ENCODE assay signal across 18 cellular contexts in genomic region chr7:150464962-150465361, GRCh38. TPM values are rescaled to one million over a fixed set of nuclear protein-coding genes. Genes with fewer than 3 reads are reported as not detected.
A peak's percentile ranks its signal among the peaks of the same experiment; 100 is the strongest.
DNase-seq lines count a peak whose midpoint lies in the region; ATAC-seq and TF ChIP-seq lines count a peak whose summit lies in the region.
"Had no signal": no experiment of that assay in that cellular context is flagged by ENCODE, and none has a peak within 500 bp of the region (broad histone marks: within the 10 kb centered on the region; RNA-seq: fewer than 3 reads in every experiment).

No MANE protein-coding gene starts in this region.

- CTCF ChIA-PET in WTC11 (lab: Charles Lee): interaction anchor here (1.8 kb wide), 1 partner anchor 16 kb away, joined by 6 read pairs; no protein-coding TSS in a partner anchor

- POLR2A ChIA-PET in activated naive CD8-positive, alpha-beta T cell treated with anti-CD3 and anti-CD28 coated beads, Interleukin-2, amount 10 ng/mL, durations not matched to agents 7 days and 5 days (lab: Charles Lee): interaction anchor here (1.4 to 1.8 kb wide), 4 partner anchors 9 to 50 kb away, joined by 3 to 7 read pairs (median 4); partner anchors contain the start of gene GIMAP7
- POLR2A ChIA-PET in WTC11 (lab: Charles Lee): no interaction called here

- H3K36me3 Mint-ChIP-seq in activated naive CD8-positive, alpha-beta T cell treated with anti-CD3 and anti-CD28 coated beads, Interleukin-2, amount 10 ng/mL, durations not matched to agents 7 days and 5 days: peaks cover 83% of the 10 kb centered on the region
- peaks cover 43% of the 10 kb centered on the region for H3K36me3 Mint-ChIP-seq in activated naive CD8-positive, alpha-beta T cell treated with anti-CD3 and anti-CD28 coated beads, Interleukin-2, amount 50 U/mL, for 24 hours (ENCODE audit: low read depth)
- peaks cover 17% of the 10 kb centered on the region for H3K36me3 Mint-ChIP-seq in T-helper 17 cell (ENCODE audit: low read depth)
- peaks cover 99% of the 10 kb centered on the region for H3K36me3 Mint-ChIP-seq in endothelial cell (ENCODE audit: low read depth, unreplicated experiment)
- H3K36me3 Mint-ChIP-seq in WTC11: peaks cover 11% of the 10 kb centered on the region; the same call in 1 of the 2 replicates

- peaks cover 63% of the 10 kb centered on the region for H3K4me1 Mint-ChIP-seq in activated naive CD8-positive, alpha-beta T cell treated with anti-CD3 and anti-CD28 coated beads, Interleukin-2, amount 10 ng/mL, durations not matched to agents 7 days and 5 days
- peaks cover 64% of the 10 kb centered on the region for H3K4me1 Mint-ChIP-seq in activated naive CD8-positive, alpha-beta T cell treated with anti-CD3 and anti-CD28 coated beads, Interleukin-2, amount 50 U/mL, for 24 hours
- H3K4me1 Mint-ChIP-seq in T-helper 17 cell (peaks cover 48% of the 10 kb centered on the region), endothelial cell (ENCODE audit: unreplicated experiment) (peaks cover 64% of the 10 kb centered on the region), WTC11 (no peaks in the 10 kb centered on the region)

- TF ChIP-seq CTCF in endothelial cell (IDR thresholded peaks at IDR 0.05; ENCODE audit: unreplicated experiment) (no peak), WTC11 (IDR thresholded peaks at IDR 0.05) (no peak)

- H3K27ac Mint-ChIP-seq in activated naive CD8-positive, alpha-beta T cell treated with anti-CD3 and anti-CD28 coated beads, Interleukin-2, amount 10 ng/mL, durations not matched to agents 7 days and 5 days: peak overlapping the region; percentile 70
- H3K27ac Mint-ChIP-seq in activated naive CD8-positive, alpha-beta T cell treated with anti-CD3 and anti-CD28 coated beads, Interleukin-2, amount 50 U/mL, for 24 hours: no peak overlapping the region
- H3K27ac Mint-ChIP-seq in T-helper 17 cell: peak overlapping the region; percentile 78
- H3K27ac Mint-ChIP-seq in endothelial cell (ENCODE audit: unreplicated experiment): no peak overlapping the region
- no peak overlapping the region for H3K27ac Mint-ChIP-seq in WTC11

- H3K9me3 Mint-ChIP-seq in activated naive CD8-positive, alpha-beta T cell treated with anti-CD3 and anti-CD28 coated beads, Interleukin-2, amount 10 ng/mL, durations not matched to agents 7 days and 5 days: peaks cover 26% of the 10 kb centered on the region
- peaks cover 30% of the 10 kb centered on the region for H3K9me3 Mint-ChIP-seq in activated naive CD8-positive, alpha-beta T cell treated with anti-CD3 and anti-CD28 coated beads, Interleukin-2, amount 50 U/mL, for 24 hours
- H3K9me3 Mint-ChIP-seq in endothelial cell (ENCODE audit: unreplicated experiment) (no peaks in the 10 kb centered on the region), WTC11 (peaks cover 33% of the 10 kb centered on the region)

- peaks cover 12% of the 10 kb centered on the region for H3K9me3 ChIP-seq in T-helper 17 cell (ENCODE audit: control insufficient read depth, low read length, poor library complexity, severe bottlenecking)
- H3K9me3 ChIP-seq: BE2C had no signal

- H3K4me3 Mint-ChIP-seq in activated naive CD8-positive, alpha-beta T cell treated with anti-CD3 and anti-CD28 coated beads, Interleukin-2, amount 10 ng/mL, durations not matched to agents 7 days and 5 days: peak overlapping the region; percentile 33
- no peak overlapping the region for H3K4me3 Mint-ChIP-seq in activated naive CD8-positive, alpha-beta T cell treated with anti-CD3 and anti-CD28 coated beads, Interleukin-2, amount 50 U/mL, for 24 hours
- no peak overlapping the region for H3K4me3 Mint-ChIP-seq in T-helper 17 cell
- peak overlapping the region; percentile 65 for H3K4me3 Mint-ChIP-seq in endothelial cell (ENCODE audit: unreplicated experiment)
- no peak overlapping the region for H3K4me3 Mint-ChIP-seq in WTC11

- DNase-seq in activated naive CD8-positive, alpha-beta T cell treated with anti-CD3 and anti-CD28 coated beads, Interleukin-2, amount 10 ng/mL, durations not matched to agents 7 days and 5 days: no peak
- no peak for DNase-seq in activated naive CD8-positive, alpha-beta T cell treated with anti-CD3 and anti-CD28 coated beads, Interleukin-2, amount 50 U/mL, for 24 hours
- DNase-seq in T-helper 17 cell: no peak
- no peak for DNase-seq in endothelial cell (ENCODE audit: low spot score)
- DNase-seq in WTC11 (ENCODE audit: low spot score): no peak
- DNase-seq: BE2C, H7, NCI-H1092 treated with DMSO at 0.1 percent for 48 hours, NCI-H1694, NCI-H2107, NCI-H226, NCI-H526, OCI-M1, RPMI8226 had no signal

- ATAC-seq in activated naive CD8-positive, alpha-beta T cell treated with anti-CD3 and anti-CD28 coated beads, Interleukin-2, amount 10 ng/mL, durations not matched to agents 7 days and 5 days (ENCODE audit: low read depth): peak; percentile 9
- ATAC-seq in activated naive CD8-positive, alpha-beta T cell treated with anti-CD3 and anti-CD28 coated beads, Interleukin-2, amount 50 U/mL, for 24 hours: no peak
- ATAC-seq in T-helper 17 cell: no peak
- no peak for ATAC-seq in HG03565 (IDR thresholded peaks at IDR 0.05; ENCODE audit: unreplicated experiment)
- ATAC-seq in GM18502 (IDR thresholded peaks at IDR 0.05; ENCODE audit: poor library complexity, unreplicated experiment): no peak
- no peak for ATAC-seq in WTC11
- ATAC-seq: HepG2 had no signal

- no peaks in the 10 kb centered on the region for H3K27me3 Mint-ChIP-seq in activated naive CD8-positive, alpha-beta T cell treated with anti-CD3 and anti-CD28 coated beads, Interleukin-2, amount 10 ng/mL, durations not matched to agents 7 days and 5 days
- no peaks in the 10 kb centered on the region for H3K27me3 Mint-ChIP-seq in activated naive CD8-positive, alpha-beta T cell treated with anti-CD3 and anti-CD28 coated beads, Interleukin-2, amount 50 U/mL, for 24 hours
- no peaks in the 10 kb centered on the region for H3K27me3 Mint-ChIP-seq in T-helper 17 cell
- H3K27me3 Mint-ChIP-seq in endothelial cell (ENCODE audit: unreplicated experiment): peaks cover 2% of the 10 kb centered on the region
- H3K27me3 Mint-ChIP-seq in WTC11 (ENCODE audit: low read depth): peaks cover 37% of the 10 kb centered on the region

TF ChIP-seq in WTC11, 78 proteins besides CTCF, POLR2A, EP300 and RAD21 (continues in another document):
- TF ChIP-seq FOXJ3 (CRISPR knock-in tag; IDR thresholded peaks at IDR 0.05; ENCODE audit: borderline replicate concordance) (no peak), ZNF121 (CRISPR knock-in tag; IDR thresholded peaks at IDR 0.05) (no peak), IRF2 (CRISPR knock-in tag; IDR thresholded peaks at IDR 0.05; ENCODE audit: borderline replicate concordance, low read depth) (no peak), CBFB (CRISPR knock-in tag; IDR thresholded peaks at IDR 0.05; ENCODE audit: low read depth) (no peak), RORB (CRISPR knock-in tag; IDR thresholded peaks at IDR 0.05) (no peak), ZNF263 (CRISPR knock-in tag; IDR thresholded peaks at IDR 0.05; ENCODE audit: low read depth) (no peak), ZNF219 (CRISPR knock-in tag; IDR thresholded peaks at IDR 0.05; ENCODE audit: borderline replicate concordance) (no peak), NFYB (CRISPR knock-in tag; conservative IDR thresholded peaks at IDR 0.05; ENCODE audit: low read depth) (no peak), STAT6 (CRISPR knock-in tag; conservative IDR thresholded peaks at IDR 0.05; ENCODE audit: low read depth) (no peak), E2F5 (CRISPR knock-in tag; IDR thresholded peaks at IDR 0.05) (no peak)

RNA-seq across cellular contexts. Expression of gene GIMAP8, which starts 14.5 kb away (rescaled TPM):
- total RNA-seq in activated naive CD8-positive, alpha-beta T cell treated with anti-CD3 and anti-CD28 coated beads, Interleukin-2, amount 10 ng/mL, durations not matched to agents 7 days and 5 days: 10 to 100 TPM; 29.2 to 31.0 TPM
- 10 to 100 TPM in 1 of 2 donors, 1 to 10 TPM in 1; 8.1 to 12.0 TPM for total RNA-seq in T-helper 17 cell
- total RNA-seq in endothelial cell (ENCODE audit: unreplicated experiment): 143 TPM
- 0.09 to 0.18 TPM (median 0.09 TPM) in 3 replicates for total RNA-seq in WTC11 (2021)
- total RNA-seq: H7, HepG2, MCF 10A had no signal

RNA-seq across cellular contexts. Expression of gene GIMAP7, which starts 49.7 kb away (rescaled TPM):
- total RNA-seq in activated naive CD8-positive, alpha-beta T cell treated with anti-CD3 and anti-CD28 coated beads, Interleukin-2, amount 10 ng/mL, durations not matched to agents 7 days and 5 days: 100 to 1,000 TPM; 203 to 212 TPM
- 10 to 100 TPM; 62.7 to 68.3 TPM for total RNA-seq in T-helper 17 cell
- 2.2 TPM for total RNA-seq in endothelial cell (ENCODE audit: unreplicated experiment)
- total RNA-seq in WTC11 (2021): 0.37 to 0.48 TPM (median 0.37 TPM) in 3 replicates
- total RNA-seq: H7, HepG2, MCF 10A had no signal

Comparison
In these comparisons a context has a peak if more than half of its experiments do, and no peak if none do; other contexts are left out.
1. H3K27ac Mint-ChIP-seq: peak in activated naive CD8-positive, alpha-beta T cell treated with anti-CD3 and anti-CD28 coated beads, Interleukin-2, amount 10 ng/mL, durations not matched to agents 7 days and 5 days (single experiment) and T-helper 17 cell (single experiment); none in activated naive CD8-positive, alpha-beta T cell treated with anti-CD3 and anti-CD28 coated beads, Interleukin-2, amount 50 U/mL, for 24 hours (single experiment), endothelial cell (single experiment) and WTC11 (single experiment).
2. H3K4me3 Mint-ChIP-seq: peak in activated naive CD8-positive, alpha-beta T cell treated with anti-CD3 and anti-CD28 coated beads, Interleukin-2, amount 10 ng/mL, durations not matched to agents 7 days and 5 days (single experiment) and endothelial cell (single experiment); none in activated naive CD8-positive, alpha-beta T cell treated with anti-CD3 and anti-CD28 coated beads, Interleukin-2, amount 50 U/mL, for 24 hours (single experiment), T-helper 17 cell (single experiment) and WTC11 (single experiment).
3. RNA of gene GIMAP7, which starts 49.7 kb away (total RNA-seq): 203 to 212 TPM in activated naive CD8-positive, alpha-beta T cell treated with anti-CD3 and anti-CD28 coated beads, Interleukin-2, amount 10 ng/mL, durations not matched to agents 7 days and 5 days and 62.7 to 68.3 TPM in T-helper 17 cell; 2.2 TPM in endothelial cell (single experiment) and 0.37 to 0.48 TPM in WTC11; every median in the first group is over 10 times any median in the second.